11 cellular contexts compared by ENCODE assay signal in the genomic region with DNA sequence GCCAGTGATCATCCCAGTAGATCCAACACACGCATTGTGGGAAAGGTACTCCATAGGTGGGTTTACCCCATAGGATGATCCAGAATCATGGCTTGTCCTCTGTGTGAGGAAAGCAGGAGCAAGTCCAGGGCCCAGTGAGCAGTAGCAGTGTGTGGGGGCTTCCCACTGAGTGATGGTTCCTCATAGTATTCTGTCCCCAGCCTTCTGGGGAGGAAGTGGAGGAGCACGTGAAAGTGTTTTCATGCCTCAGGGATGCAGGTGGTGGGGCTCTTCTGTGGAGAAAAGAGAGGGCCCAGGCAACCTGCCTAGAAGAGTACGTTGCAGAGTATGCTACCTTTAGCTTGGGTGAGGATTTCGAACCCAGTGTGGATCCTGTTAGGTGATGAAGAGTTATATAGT. TPM values are rescaled to one million over a fixed set of nuclear protein-coding genes. Genes with fewer than 3 reads are reported as not detected.
A peak's percentile ranks its signal among the peaks of the same experiment; 100 is the strongest.
DNase-seq lines count a peak whose midpoint lies in the region; ATAC-seq and TF ChIP-seq lines count a peak whose summit lies in the region.
"Had no signal": no experiment of that assay in that cellular context is flagged by ENCODE, and none has a peak within 500 bp of the region (broad histone marks: within the 10 kb centered on the region; RNA-seq: fewer than 3 reads in every experiment).

No MANE protein-coding gene starts in this region.

- no peak for DNase-seq in mesendoderm
- no peak for DNase-seq in SK-N-SH
- DNase-seq in central memory CD4-positive, alpha-beta T cell = no peak
- DNase-seq: activated CD8-positive, alpha-beta memory T cell treated with anti-CD3 and anti-CD28 coated beads, Interleukin-2, amount 50 U/mL, for 48 hours; GDM1; MM.1S had no signal

- peak overlapping the region; percentile 83 for H3K27ac ChIP-seq in OCI-LY1 (ENCODE audit: low read depth, low read length, poor library complexity, severe bottlenecking)
- H3K27ac ChIP-seq in neutrophil = peak overlapping the region; percentile 56
- H3K27ac ChIP-seq in mesendoderm (ENCODE audit: low read depth, low read length) = no peak overlapping the region
- H3K27ac ChIP-seq in SK-N-SH (ENCODE audit: low read depth in 2 of 2, low read length in 1 of 2) = no peak overlapping the region

- peaks cover 27% of the 10 kb centered on the region; the same call in 1 of the 2 replicates for H3K36me3 ChIP-seq in OCI-LY1 (ENCODE audit: insufficient read depth, low read length)
- H3K36me3 ChIP-seq in neutrophil = peaks cover 31% of the 10 kb centered on the region
- no peaks in the 10 kb centered on the region for H3K36me3 ChIP-seq in mesendoderm (ENCODE audit: control insufficient read depth, insufficient read depth, low read length)
- H3K36me3 ChIP-seq in SK-N-SH (replicated peaks in 1 of 2; ENCODE audit: control insufficient read depth in 1 of 2, insufficient read depth in 2 of 2, low read length in 1 of 2) = no peaks in the 10 kb centered on the region
- H3K36me3 ChIP-seq: Peyer's patch had no signal

- no peak for TF ChIP-seq EP300 in SK-N-SH (IDR thresholded peaks at IDR 0.05; ENCODE audit: borderline replicate concordance in 1 of 2, low read depth in 1 of 2, low read length in 1 of 2)

- H3K4me1 ChIP-seq in OCI-LY1 (ENCODE audit: insufficient read depth, low read length, severe bottlenecking) (peaks cover 94% of the 10 kb centered on the region), neutrophil (ENCODE audit: control insufficient read depth in 1 of 2, insufficient read depth in 1 of 2, low read depth in 1 of 2, low read length in 1 of 2) (peaks cover 68 to 89% of the 10 kb centered on the region in 2 experiments), mesendoderm (ENCODE audit: control insufficient read depth, low read depth, low read length) (peaks cover 6% of the 10 kb centered on the region), SK-N-SH (ENCODE audit: control insufficient read depth in 1 of 2, insufficient read depth in 2 of 2, low read depth in 1 of 2, low read length in 1 of 2) (peaks cover 12 to 18% of the 10 kb centered on the region in 2 experiments)

- H2AFZ ChIP-seq in OCI-LY1 (ENCODE audit: low read length) = no peak overlapping the region
- H2AFZ ChIP-seq in SK-N-SH (ENCODE audit: low read depth) = no peak overlapping the region

- POLR2A ChIA-PET in SK-N-SH (lab: Yijun Ruan, JAX) = no interaction called here

- no peak overlapping the region for H2BK5ac ChIP-seq in mesendoderm (ENCODE audit: low read length)

- H3F3A ChIP-seq in OCI-LY1 (ENCODE audit: insufficient read depth, low read length) (no peaks in the 10 kb centered on the region), SK-N-SH (replicated peaks; ENCODE audit: insufficient read depth) (peaks cover 17% of the 10 kb centered on the region)

- no peak overlapping the region for H4K8ac ChIP-seq in mesendoderm (ENCODE audit: low read depth, low read length)

- H2AK5ac ChIP-seq in mesendoderm (ENCODE audit: low read length) = no peak overlapping the region

- H3K4me3 ChIP-seq in OCI-LY1 (ENCODE audit: low read depth, low read length, poor library complexity, severe bottlenecking) (peak overlapping the region; percentile 27), neutrophil (ENCODE audit: low read depth in 1 of 2, low read length in 1 of 2) (no peak overlapping the region), mesendoderm (ENCODE audit: low read length) (no peak overlapping the region), SK-N-SH (ENCODE audit: low read depth in 2 of 2, low read length in 1 of 2) (no peak overlapping the region)
- H3K4me3 ChIP-seq: Peyer's patch had no signal

- H2BK15ac ChIP-seq in mesendoderm (replicated peaks; ENCODE audit: low read depth) = no peak overlapping the region

- no peaks in the 10 kb centered on the region for H3K9me3 ChIP-seq in OCI-LY1 (ENCODE audit: low read length)
- H3K9me3 ChIP-seq in neutrophil = no peaks in the 10 kb centered on the region
- H3K9me3 ChIP-seq in SK-N-SH = no peaks in the 10 kb centered on the region
- H3K9me3 ChIP-seq: Peyer's patch had no signal

- no peaks in the 10 kb centered on the region for H3K27me3 ChIP-seq in OCI-LY1 (ENCODE audit: insufficient read depth, low read length)
- no peaks in the 10 kb centered on the region for H3K27me3 ChIP-seq in neutrophil
- no peaks in the 10 kb centered on the region for H3K27me3 ChIP-seq in mesendoderm (ENCODE audit: insufficient read depth, low read length, poor library complexity)
- no peaks in the 10 kb centered on the region for H3K27me3 ChIP-seq in SK-N-SH (ENCODE audit: insufficient read depth)
- H3K27me3 ChIP-seq: Peyer's patch had no signal

- no peak for TF ChIP-seq RAD21 in SK-N-SH (IDR thresholded peaks at IDR 0.05; ENCODE audit: low read length)

- H3K18ac ChIP-seq in mesendoderm (ENCODE audit: low read length) = no peak overlapping the region

- H3K9ac ChIP-seq in OCI-LY1 (ENCODE audit: low read length) = no peak overlapping the region; the same call in 1 of the 2 replicates
- H3K9ac ChIP-seq in mesendoderm (ENCODE audit: low read length) = no peak overlapping the region
- H3K9ac ChIP-seq in SK-N-SH = no peak overlapping the region

- H3K79me1 ChIP-seq in mesendoderm (ENCODE audit: low read length) = no peaks in the 10 kb centered on the region

- peak; percentile 23 for ATAC-seq in GM18907 (IDR thresholded peaks at IDR 0.05; ENCODE audit: unreplicated experiment)
- ATAC-seq in GM21723 (IDR thresholded peaks at IDR 0.05; ENCODE audit: unreplicated experiment) = peak; percentile 38

- H3K23ac ChIP-seq in mesendoderm (ENCODE audit: low read length) = no peak overlapping the region

- peaks cover 82% of the 10 kb centered on the region for H3K79me2 ChIP-seq in OCI-LY1 (ENCODE audit: insufficient read depth, low read length)
- H3K79me2 ChIP-seq in mesendoderm (ENCODE audit: control insufficient read depth, insufficient read depth, low read length) = no peaks in the 10 kb centered on the region
- H3K79me2 ChIP-seq in SK-N-SH (ENCODE audit: insufficient read depth) = peaks cover 10% of the 10 kb centered on the region; the same call in 1 of the 2 replicates

- H3K4me2 ChIP-seq in OCI-LY1 (ENCODE audit: low read length) (peak overlapping the region; percentile 50), mesendoderm (ENCODE audit: low read length) (no peak overlapping the region), SK-N-SH (no peak overlapping the region)

- no peak overlapping the region for H4K5ac ChIP-seq in mesendoderm (ENCODE audit: low read length)

- no CpG with 5 or more reads among the region's 4 CpGs for WGBS in mesendoderm (ENCODE audit: extremely low coverage, insufficient coverage, low lambda C conversion rate)
- WGBS in SK-N-SH (ENCODE audit: low lambda C conversion rate) = 72% methylated on average over 4 of the region's 4 CpGs

- H2BK120ac ChIP-seq in mesendoderm (ENCODE audit: low read depth, low read length) = no peak overlapping the region

- H3K4ac ChIP-seq in mesendoderm (ENCODE audit: low read depth, low read length) = no peak overlapping the region

- CTCF ChIA-PET in SK-N-SH (lab: Yijun Ruan, JAX) = no interaction called here

- no peaks in the 10 kb centered on the region for H3K9me2 ChIP-seq in OCI-LY1 (ENCODE audit: low read depth, low read length)
- no peaks in the 10 kb centered on the region for H3K9me2 ChIP-seq in SK-N-SH

- H4K20me1 ChIP-seq in OCI-LY1 (ENCODE audit: insufficient read depth, low read length) (no peaks in the 10 kb centered on the region), SK-N-SH (ENCODE audit: insufficient read depth) (no peaks in the 10 kb centered on the region)

- H3K56ac ChIP-seq in mesendoderm (ENCODE audit: low read length) = no peak overlapping the region

- TF ChIP-seq CTCF in OCI-LY1 (IDR thresholded peaks at IDR 0.05; ENCODE audit: low read length) (no peak), neutrophil (IDR thresholded peaks at IDR 0.05) (no peak), SK-N-SH (IDR thresholded peaks at IDR 0.05) (no peak)

TF ChIP-seq in SK-N-SH, 30 proteins besides CTCF, POLR2A, EP300 and RAD21:
- TF ChIP-seq RFX5 (IDR thresholded peaks at IDR 0.05; ENCODE audit: low read length) (no peak), YY1 (IDR thresholded peaks at IDR 0.05; ENCODE audit: low read depth) (no peak), RXRA (IDR thresholded peaks at IDR 0.05; ENCODE audit: borderline replicate concordance, low read depth) (no peak), GATA2 (CRISPR knock-in tag; IDR thresholded peaks at IDR 0.05) (no peak), ELF1 (IDR thresholded peaks at IDR 0.05) (no peak), RCOR1 (IDR thresholded peaks at IDR 0.05; ENCODE audit: low read length) (no peak), TCF12 (IDR thresholded peaks at IDR 0.05) (no peak), NRF1 (IDR thresholded peaks at IDR 0.05; ENCODE audit: low read depth, low read length) (no peak), SMC3 (IDR thresholded peaks at IDR 0.05; ENCODE audit: low read depth, low read length) (no peak), NFIC (IDR thresholded peaks at IDR 0.05; ENCODE audit: borderline replicate concordance) (no peak), MEF2A (IDR thresholded peaks at IDR 0.05; ENCODE audit: borderline replicate concordance, low read depth) (no peak), CHD2 (IDR thresholded peaks at IDR 0.05; ENCODE audit: low read length, partially characterized antibody) (no peak)
- TF ChIP-seq, protein P1, sequence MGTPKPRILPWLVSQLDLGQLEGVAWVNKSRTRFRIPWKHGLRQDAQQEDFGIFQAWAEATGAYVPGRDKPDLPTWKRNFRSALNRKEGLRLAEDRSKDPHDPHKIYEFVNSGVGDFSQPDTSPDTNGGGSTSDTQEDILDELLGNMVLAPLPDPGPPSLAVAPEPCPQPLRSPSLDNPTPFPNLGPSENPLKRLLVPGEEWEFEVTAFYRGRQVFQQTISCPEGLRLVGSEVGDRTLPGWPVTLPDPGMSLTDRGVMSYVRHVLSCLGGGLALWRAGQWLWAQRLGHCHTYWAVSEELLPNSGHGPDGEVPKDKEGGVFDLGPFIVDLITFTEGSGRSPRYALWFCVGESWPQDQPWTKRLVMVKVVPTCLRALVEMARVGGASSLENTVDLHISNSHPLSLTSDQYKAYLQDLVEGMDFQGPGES (IDR thresholded peaks at IDR 0.05; ENCODE audit: low read depth, low read length) = no peak

RNA-seq across cellular contexts. Expression of gene SUSD6, which starts 56.5 kb away (rescaled TPM):
- 2.9 TPM for polyA plus RNA-seq in mesendoderm (2013, experiment 1 of 2)
- polyA plus RNA-seq in mesendoderm (2013, experiment 2 of 2) = 2.6 TPM
- 8.5 and 9.5 TPM in 2 replicates for polyA plus RNA-seq in SK-N-SH (2012; rRNA removed)
- 5.2 and 7.2 TPM in 2 replicates for polyA plus RNA-seq in SK-N-SH (2012; cell fraction: cytosol; rRNA removed)
- 16.8 and 20.7 TPM in 2 replicates for polyA plus RNA-seq in SK-N-SH (2012; cell fraction: nucleus; rRNA removed)

Comparison
In these comparisons a context has a peak if more than half of its experiments do, and no peak if none do; other contexts are left out.
1. H3K27ac ChIP-seq: peak in OCI-LY1 (single experiment) and neutrophil (single experiment); none in mesendoderm (single experiment) and SK-N-SH (0 of 2).